2 cellular contexts compared by ENCODE assay signal in the genomic region with DNA sequence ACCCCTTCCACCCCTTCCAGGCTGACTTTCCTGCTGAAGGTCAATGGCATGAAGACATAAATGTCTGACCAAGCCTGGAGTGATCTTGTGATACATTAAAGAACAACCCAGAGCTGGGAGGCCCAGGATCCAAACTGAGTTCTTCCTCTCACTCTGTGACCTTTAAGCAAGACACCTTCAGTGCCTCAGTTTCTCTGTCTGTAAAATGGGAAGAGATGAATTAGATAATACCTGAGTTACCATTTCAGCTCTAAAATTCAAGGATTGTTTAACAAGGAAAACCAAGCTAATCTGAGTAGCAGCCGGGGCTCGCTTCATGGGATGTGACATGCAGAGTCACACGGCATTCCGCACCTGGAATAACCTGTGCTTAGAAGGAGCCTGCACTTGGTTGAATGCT.
TF ChIP-seq lines count a peak whose summit lies in the region.

No MANE protein-coding gene starts in this region.

TF ChIP-seq in HepG2, 621 proteins besides CTCF, POLR2A, EP300 and RAD21:
- TF ChIP-seq BRD4 (CRISPR knock-in tag; IDR thresholded peaks at IDR 0.05), result no peak
- TF ChIP-seq JUN (CRISPR knock-in tag; IDR thresholded peaks at IDR 0.05), result no peak
- no peak for TF ChIP-seq HNRNPK (IDR thresholded peaks at IDR 0.05; ENCODE audit: low read depth, low read length, poor library complexity, severe bottlenecking)
- no peak for TF ChIP-seq TBL1XR1 (IDR thresholded peaks at IDR 0.05; ENCODE audit: borderline replicate concordance, low read length, partially characterized antibody)
- TF ChIP-seq ZNF124 (CRISPR knock-in tag; IDR thresholded peaks at IDR 0.05), result no peak
- TF ChIP-seq ZNF629 (CRISPR knock-in tag; conservative IDR thresholded peaks at IDR 0.05), result peak; percentile 55; the same call in 1 of the 2 replicates
- TF ChIP-seq HMG20A (CRISPR knock-in tag; IDR thresholded peaks at IDR 0.05; ENCODE audit: borderline replicate concordance), result no peak
- no peak for TF ChIP-seq CC2D1A (CRISPR knock-in tag; IDR thresholded peaks at IDR 0.05)

TF ChIP-seq in K562, 482 proteins besides CTCF, POLR2A, EP300 and RAD21:
- TF ChIP-seq KHSRP (IDR thresholded peaks at IDR 0.05), result no peak
- no peak for TF ChIP-seq HDAC3 (IDR thresholded peaks at IDR 0.05; ENCODE audit: borderline replicate concordance, partially characterized antibody)
- peak; percentile 19; the same call in 1 of the 2 replicates for TF ChIP-seq ESRRA (IDR thresholded peaks at IDR 0.05; ENCODE audit: borderline replicate concordance, low read depth)
- TF ChIP-seq CEBPB (tag; IDR thresholded peaks at IDR 0.05), result no peak
- TF ChIP-seq PHB (CRISPR knock-in tag; IDR thresholded peaks at IDR 0.05), result no peak
- TF ChIP-seq POU5F1 (IDR thresholded peaks at IDR 0.05; ENCODE audit: borderline replicate concordance, low read depth, low read length, partially characterized antibody), result no peak
- TF ChIP-seq U2AF2 (optimal IDR thresholded peaks at IDR 0.05; ENCODE audit: low read depth, low read length), result no peak
- TF ChIP-seq SMAD3 (CRISPR knock-in tag; conservative IDR thresholded peaks at IDR 0.05), result no peak
- TF ChIP-seq TEAD2 (tag; IDR thresholded peaks at IDR 0.05), result no peak
- no peak for TF ChIP-seq BCL6 (CRISPR knock-in tag; IDR thresholded peaks at IDR 0.05)
- TF ChIP-seq RBM25 (IDR thresholded peaks at IDR 0.05; ENCODE audit: low read depth, low read length, severe bottlenecking), result peak; percentile 55
- TF ChIP-seq CTBP1 (IDR thresholded peaks at IDR 0.05; ENCODE audit: borderline replicate concordance), result no peak
